Comparison of ENCODE assay signal across 1 cellular context in the genomic region with DNA sequence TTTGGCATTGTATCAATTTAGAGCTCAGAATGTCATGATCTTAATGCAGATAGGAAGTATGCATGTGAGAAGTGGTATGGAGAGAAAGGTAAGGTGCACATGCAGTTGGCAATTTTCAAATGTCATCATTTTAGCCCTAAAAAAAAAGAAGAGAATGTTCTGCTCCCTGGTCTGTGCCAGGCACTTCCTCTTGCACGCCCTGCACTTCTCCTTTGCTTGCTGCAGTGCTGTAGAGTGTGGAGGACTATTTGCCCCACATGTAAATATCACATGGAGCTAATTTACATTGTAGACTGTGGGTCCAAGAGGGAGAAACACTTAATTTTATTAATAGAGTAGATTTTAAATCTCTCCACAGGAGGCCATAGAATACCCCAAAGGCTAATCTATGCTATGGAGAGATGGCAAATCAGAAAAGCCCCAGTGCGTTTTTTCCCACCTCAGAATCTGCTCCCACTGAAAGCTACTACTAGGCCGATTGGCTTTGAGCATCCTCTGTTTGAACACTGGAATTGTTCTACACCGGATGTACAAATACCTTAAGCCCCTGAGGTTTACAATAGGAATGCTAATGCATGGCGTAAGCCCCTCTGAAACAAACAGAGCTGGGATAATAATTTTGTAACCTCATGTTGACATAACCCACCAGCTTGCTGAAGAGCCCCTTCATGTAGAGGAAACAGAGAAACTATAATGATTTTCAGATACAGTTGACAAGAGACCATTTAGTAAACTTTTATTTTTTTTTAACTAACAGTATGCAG.
TF ChIP-seq lines count a peak whose summit lies in the region.

No MANE protein-coding gene starts in this region.

TF ChIP-seq in HepG2, 621 proteins besides CTCF, POLR2A, EP300 and RAD21 (continued from another document):
- TF ChIP-seq, protein P1, sequence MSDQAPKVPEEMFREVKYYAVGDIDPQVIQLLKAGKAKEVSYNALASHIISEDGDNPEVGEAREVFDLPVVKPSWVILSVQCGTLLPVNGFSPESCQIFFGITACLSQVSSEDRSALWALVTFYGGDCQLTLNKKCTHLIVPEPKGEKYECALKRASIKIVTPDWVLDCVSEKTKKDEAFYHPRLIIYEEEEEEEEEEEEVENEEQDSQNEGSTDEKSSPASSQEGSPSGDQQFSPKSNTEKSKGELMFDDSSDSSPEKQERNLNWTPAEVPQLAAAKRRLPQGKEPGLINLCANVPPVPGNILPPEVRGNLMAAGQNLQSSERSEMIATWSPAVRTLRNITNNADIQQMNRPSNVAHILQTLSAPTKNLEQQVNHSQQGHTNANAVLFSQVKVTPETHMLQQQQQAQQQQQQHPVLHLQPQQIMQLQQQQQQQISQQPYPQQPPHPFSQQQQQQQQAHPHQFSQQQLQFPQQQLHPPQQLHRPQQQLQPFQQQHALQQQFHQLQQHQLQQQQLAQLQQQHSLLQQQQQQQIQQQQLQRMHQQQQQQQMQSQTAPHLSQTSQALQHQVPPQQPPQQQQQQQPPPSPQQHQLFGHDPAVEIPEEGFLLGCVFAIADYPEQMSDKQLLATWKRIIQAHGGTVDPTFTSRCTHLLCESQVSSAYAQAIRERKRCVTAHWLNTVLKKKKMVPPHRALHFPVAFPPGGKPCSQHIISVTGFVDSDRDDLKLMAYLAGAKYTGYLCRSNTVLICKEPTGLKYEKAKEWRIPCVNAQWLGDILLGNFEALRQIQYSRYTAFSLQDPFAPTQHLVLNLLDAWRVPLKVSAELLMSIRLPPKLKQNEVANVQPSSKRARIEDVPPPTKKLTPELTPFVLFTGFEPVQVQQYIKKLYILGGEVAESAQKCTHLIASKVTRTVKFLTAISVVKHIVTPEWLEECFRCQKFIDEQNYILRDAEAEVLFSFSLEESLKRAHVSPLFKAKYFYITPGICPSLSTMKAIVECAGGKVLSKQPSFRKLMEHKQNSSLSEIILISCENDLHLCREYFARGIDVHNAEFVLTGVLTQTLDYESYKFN (CRISPR knock-in tag; conservative IDR thresholded peaks at IDR 0.05) = 0 out of 2 replicates have a peak, but pooled peaks have one; percentile 13
- no peak for TF ChIP-seq SOX6 (IDR thresholded peaks at IDR 0.05)
- peak; percentile 86 for TF ChIP-seq SOX6 (CRISPR knock-in tag; IDR thresholded peaks at IDR 0.05)
- no peak for TF ChIP-seq ZNF251 (CRISPR knock-in tag; IDR thresholded peaks at IDR 0.05)
- no peak for TF ChIP-seq ATRX (CRISPR knock-in tag; IDR thresholded peaks at IDR 0.05; ENCODE audit: borderline replicate concordance)
- TF ChIP-seq NCOA2 (CRISPR knock-in tag; IDR thresholded peaks at IDR 0.05) = peak; percentile 31; the same call in 1 of the 2 replicates
- TF ChIP-seq REL (CRISPR knock-in tag; conservative IDR thresholded peaks at IDR 0.05) = no peak
- TF ChIP-seq, protein P2, sequence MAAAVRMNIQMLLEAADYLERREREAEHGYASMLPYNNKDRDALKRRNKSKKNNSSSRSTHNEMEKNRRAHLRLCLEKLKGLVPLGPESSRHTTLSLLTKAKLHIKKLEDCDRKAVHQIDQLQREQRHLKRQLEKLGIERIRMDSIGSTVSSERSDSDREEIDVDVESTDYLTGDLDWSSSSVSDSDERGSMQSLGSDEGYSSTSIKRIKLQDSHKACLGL (CRISPR knock-in tag; IDR thresholded peaks at IDR 0.05) = no peak
- no peak for TF ChIP-seq AGO2 (optimal IDR thresholded peaks at IDR 0.05; ENCODE audit: low read depth, low read length)
- TF ChIP-seq ZBTB7A (CRISPR knock-in tag; IDR thresholded peaks at IDR 0.05) = no peak
- no peak for TF ChIP-seq ZFP41 (CRISPR knock-in tag; IDR thresholded peaks at IDR 0.05; ENCODE audit: borderline replicate concordance)
- TF ChIP-seq, protein P3, sequence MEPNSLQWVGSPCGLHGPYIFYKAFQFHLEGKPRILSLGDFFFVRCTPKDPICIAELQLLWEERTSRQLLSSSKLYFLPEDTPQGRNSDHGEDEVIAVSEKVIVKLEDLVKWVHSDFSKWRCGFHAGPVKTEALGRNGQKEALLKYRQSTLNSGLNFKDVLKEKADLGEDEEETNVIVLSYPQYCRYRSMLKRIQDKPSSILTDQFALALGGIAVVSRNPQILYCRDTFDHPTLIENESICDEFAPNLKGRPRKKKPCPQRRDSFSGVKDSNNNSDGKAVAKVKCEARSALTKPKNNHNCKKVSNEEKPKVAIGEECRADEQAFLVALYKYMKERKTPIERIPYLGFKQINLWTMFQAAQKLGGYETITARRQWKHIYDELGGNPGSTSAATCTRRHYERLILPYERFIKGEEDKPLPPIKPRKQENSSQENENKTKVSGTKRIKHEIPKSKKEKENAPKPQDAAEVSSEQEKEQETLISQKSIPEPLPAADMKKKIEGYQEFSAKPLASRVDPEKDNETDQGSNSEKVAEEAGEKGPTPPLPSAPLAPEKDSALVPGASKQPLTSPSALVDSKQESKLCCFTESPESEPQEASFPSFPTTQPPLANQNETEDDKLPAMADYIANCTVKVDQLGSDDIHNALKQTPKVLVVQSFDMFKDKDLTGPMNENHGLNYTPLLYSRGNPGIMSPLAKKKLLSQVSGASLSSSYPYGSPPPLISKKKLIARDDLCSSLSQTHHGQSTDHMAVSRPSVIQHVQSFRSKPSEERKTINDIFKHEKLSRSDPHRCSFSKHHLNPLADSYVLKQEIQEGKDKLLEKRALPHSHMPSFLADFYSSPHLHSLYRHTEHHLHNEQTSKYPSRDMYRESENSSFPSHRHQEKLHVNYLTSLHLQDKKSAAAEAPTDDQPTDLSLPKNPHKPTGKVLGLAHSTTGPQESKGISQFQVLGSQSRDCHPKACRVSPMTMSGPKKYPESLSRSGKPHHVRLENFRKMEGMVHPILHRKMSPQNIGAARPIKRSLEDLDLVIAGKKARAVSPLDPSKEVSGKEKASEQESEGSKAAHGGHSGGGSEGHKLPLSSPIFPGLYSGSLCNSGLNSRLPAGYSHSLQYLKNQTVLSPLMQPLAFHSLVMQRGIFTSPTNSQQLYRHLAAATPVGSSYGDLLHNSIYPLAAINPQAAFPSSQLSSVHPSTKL (CRISPR knock-in tag; IDR thresholded peaks at IDR 0.05) = 0 out of 2 replicates have a peak, but pooled peaks have one; percentile 29
